ENCODE assay signal across 20 cellular contexts in genomic region chr5:153592081-153592480, GRCh38.
"Had no signal": no experiment of that assay in that cellular context is flagged by ENCODE, and none has a peak within 500 bp of the region (broad histone marks: within the 10 kb centered on the region; RNA-seq: fewer than 3 reads in every experiment).

No MANE protein-coding gene starts in this region.

- H3K4me2 ChIP-seq: SK-N-SH had no signal

- H3K9me3 ChIP-seq: SK-N-SH had no signal

- H3K27ac ChIP-seq: HL-60, RWPE1 had no signal

- H3K9me2 ChIP-seq: SK-N-SH had no signal

- H3K9ac ChIP-seq: SK-N-SH had no signal

- ATAC-seq: Panc1, PC-3 had no signal

- DNase-seq: KBM-7, NCI-H1092, NCI-H1105 treated with DMSO at 0.1 percent for 48 hours, NCI-H1417 treated with DMSO at 0.1 percent for 48 hours, NCI-H146, NCI-H1694 treated with DMSO at 0.1 percent for 48 hours, NCI-H1930, NCI-H2081, NCI-H2107, NCI-H2227 treated with DMSO at 0.1 percent for 48 hours, NCI-H524, NCI-H526 treated with DMSO at 0.1 percent for 48 hours, NCI-H774, PC-3, SHP77, SK-N-SH, SW 1271 had no signal
